1 cellular context compared by ENCODE assay signal in genomic region chr16:84925092-84925772, GRCh38.
TF ChIP-seq lines count a peak whose summit lies in the region.

No MANE protein-coding gene starts in this region.

TF ChIP-seq in GM23338, 12 proteins besides CTCF, POLR2A, EP300 and RAD21 (continued from another document):
- no peak for TF ChIP-seq REST (IDR thresholded peaks at IDR 0.05; ENCODE audit: unreplicated experiment)
- no peak for TF ChIP-seq EZH2 (IDR thresholded peaks at IDR 0.05; ENCODE audit: low read depth, unreplicated experiment)
- no peak for TF ChIP-seq STAT1 (IDR thresholded peaks at IDR 0.05; ENCODE audit: unreplicated experiment)
- TF ChIP-seq NANOG (IDR thresholded peaks at IDR 0.05; ENCODE audit: borderline replicate concordance) = no peak
- no peak for TF ChIP-seq ZNF114 (CRISPR knock-in tag; IDR thresholded peaks at IDR 0.05)
- TF ChIP-seq POLR2AphosphoS5 (IDR thresholded peaks at IDR 0.05; ENCODE audit: low read depth) = no peak
